Comparison of ENCODE assay signal across 8 cellular contexts in genomic region chr7:114415054-114415997, GRCh38. TPM values are rescaled to one million over a fixed set of nuclear protein-coding genes. Genes with fewer than 3 reads are reported as not detected.
DNase-seq lines count a peak whose midpoint lies in the region; ATAC-seq and TF ChIP-seq lines count a peak whose summit lies in the region.
"Had no signal": no experiment of that assay in that cellular context is flagged by ENCODE, and none has a peak within 500 bp of the region (broad histone marks: within the 10 kb centered on the region; RNA-seq: fewer than 3 reads in every experiment).

No MANE protein-coding gene starts in this region.

- intact Hi-C loops in adrenal gland (cut with DNase I): no loop called here
- intact Hi-C loops in left colon (cut with DNase I, micrococcal nuclease): loop anchor here in 1 of 2 donors (5.0 kb wide), 1 partner anchor 328 kb away; no protein-coding TSS in a partner anchor
- intact Hi-C loops in thyroid gland (cut with DNase I): no loop called here

- no peaks in the 10 kb centered on the region for H3K9me3 ChIP-seq in adrenal gland (replicated peaks in 1 of 3)
- no peaks in the 10 kb centered on the region for H3K9me3 ChIP-seq in thyroid gland
- H3K9me3 ChIP-seq in effector memory CD4-positive, alpha-beta T cell (ENCODE audit: control insufficient read depth, low read length): no peaks in the 10 kb centered on the region

- H3K4me3 ChIP-seq in adrenal gland: peak overlapping the region in 2 of 4 donors; percentile 10 to 41
- H3K4me3 ChIP-seq in thyroid gland (replicated peaks in 1 of 3): peak overlapping the region in 1 of 3 donors; percentile 1
- H3K4me3 ChIP-seq in effector memory CD4-positive, alpha-beta T cell (ENCODE audit: insufficient read depth, low read depth, low read length, poor library complexity, severe bottlenecking): no peak overlapping the region

- H3K27ac ChIP-seq in adrenal gland: peak overlapping the region in 3 of 5 donors; percentile 4 to 18 (median 10)
- H3K27ac ChIP-seq in thyroid gland: peak overlapping the region in 2 of 3 donors; percentile 1 to 64
- H3K27ac ChIP-seq in effector memory CD4-positive, alpha-beta T cell (ENCODE audit: insufficient read depth, low read length, poor library complexity, severe bottlenecking): no peak overlapping the region
- H3K27ac ChIP-seq: epithelial cell of prostate had no signal

- WGBS in adrenal gland, 4 donors: 25 to 31% (median 29%) methylated on average over 14 of the region's 14 CpGs
- 19 to 30% methylated on average over 14 of the region's 14 CpGs for WGBS in thyroid gland, 2 donors

- H3K4me1 ChIP-seq in adrenal gland (replicated peaks in 1 of 2) (peaks cover 0 to 9% of the 10 kb centered on the region in 2 donors), thyroid gland (peaks cover 11 to 31% of the 10 kb centered on the region in 2 donors)
- no peaks in the 10 kb centered on the region for H3K4me1 ChIP-seq in effector memory CD4-positive, alpha-beta T cell (ENCODE audit: control insufficient read depth, insufficient read depth, low read length, poor library complexity, severe bottlenecking)

- DNase-seq in MV-4-11 (lab: John Stamatoyannopoulos, UW) (peak; percentile 15), adrenal gland (no peak), left colon (no peak), thyroid gland (no peak), NCI-H524 treated with DMSO at 0.1 percent for 48 hours (lab: John Stamatoyannopoulos, UW) (no peak)
- no peak for DNase-seq in effector memory CD4-positive, alpha-beta T cell

- ATAC-seq in left colon: peak; percentile 56
- no peak for ATAC-seq in GM18909 (IDR thresholded peaks at IDR 0.05; ENCODE audit: poor library complexity, unreplicated experiment)

- no peak for TF ChIP-seq POLR2A in adrenal gland (IDR thresholded peaks at IDR 0.05)
- TF ChIP-seq POLR2A in thyroid gland (IDR thresholded peaks at IDR 0.05): no peak

- H3K36me3 ChIP-seq in adrenal gland (replicated peaks in 1 of 2): no peaks in the 10 kb centered on the region
- no peaks in the 10 kb centered on the region for H3K36me3 ChIP-seq in thyroid gland
- no peaks in the 10 kb centered on the region for H3K36me3 ChIP-seq in effector memory CD4-positive, alpha-beta T cell (ENCODE audit: control insufficient read depth, insufficient read depth, low read length)

- TF ChIP-seq CTCF in adrenal gland (IDR thresholded peaks at IDR 0.05) (no peak), thyroid gland (IDR thresholded peaks at IDR 0.05) (no peak)

- H3K27me3 ChIP-seq in adrenal gland (no peaks in the 10 kb centered on the region), thyroid gland (no peaks in the 10 kb centered on the region)
- H3K27me3 ChIP-seq in effector memory CD4-positive, alpha-beta T cell (replicated peaks; ENCODE audit: control insufficient read depth, insufficient read depth, low read length, poor library complexity, severe bottlenecking): no peaks in the 10 kb centered on the region

RNA-seq across cellular contexts. Expression of gene FOXP2, which starts 0.7 kb away (rescaled TPM):
- total RNA-seq in adrenal gland (1 to 10 TPM; 1.1 to 6.8 (median 3.0) TPM), left colon (10 to 100 TPM; 12.8 to 21.1 TPM), thyroid gland (10 to 100 TPM; 24.7 to 46.5 (median 28.0) TPM)
- 1 to 10 TPM; 1.4 to 2.4 (median 1.5) TPM for polyA plus RNA-seq in adrenal gland
